ENCODE assay signal across 12 cellular contexts in genomic region chr16:84500531-84500930, GRCh38. TPM values are rescaled to one million over a fixed set of nuclear protein-coding genes. Genes with fewer than 3 reads are reported as not detected.
DNase-seq lines count a peak whose midpoint lies in the region; ATAC-seq and TF ChIP-seq lines count a peak whose summit lies in the region.
"Had no signal": no experiment of that assay in that cellular context is flagged by ENCODE, and none has a peak within 500 bp of the region (broad histone marks: within the 10 kb centered on the region; RNA-seq: fewer than 3 reads in every experiment).

No MANE protein-coding gene starts in this region.

- CTCF ChIA-PET in Caco-2 (lab: Charles Lee) = no interaction called here
- CTCF ChIA-PET in IMR-90 (lab: Yijun Ruan, JAX) = no interaction called here

- peaks cover 44% of the 10 kb centered on the region for H3K36me3 Mint-ChIP-seq in Caco-2 (ENCODE audit: insufficient read depth, unreplicated experiment)

- peak overlapping the region; percentile 16 for H2BK120ac ChIP-seq in IMR-90 (ENCODE audit: low read depth, low read length)

- peak overlapping the region; percentile 89; the same call in 1 of the 2 replicates for H2AK5ac ChIP-seq in IMR-90 (ENCODE audit: low read depth, low read length)

- H2AK9ac ChIP-seq in IMR-90 (replicated peaks; ENCODE audit: low read depth, low read length, poor library complexity) = peak overlapping the region; percentile 73

- BruUV-seq in Caco-2 (replicated peaks; lab: Mats Ljungman, UMichigan) = no TSS peak
- no TSS peak for BruUV-seq in IMR-90 (replicated peaks; lab: Mats Ljungman, UMichigan)

- no peaks in the 10 kb centered on the region for H3K9me3 Mint-ChIP-seq in Caco-2 (ENCODE audit: unreplicated experiment)

- no peak overlapping the region for H3K27ac ChIP-seq in IMR-90 (ENCODE audit: insufficient read depth, low read length)
- H3K27ac ChIP-seq in epithelial cell of prostate = peak overlapping the region; percentile 97
- H3K27ac ChIP-seq: C4-2B had no signal

- TF ChIP-seq RAD21 in IMR-90 (IDR thresholded peaks at IDR 0.05; ENCODE audit: low read length) = no peak

- H3K79me1 ChIP-seq in IMR-90 (ENCODE audit: low read depth in 1 of 2, low read length in 2 of 2) = peaks cover 49 to 94% of the 10 kb centered on the region in 2 experiments

- H2BK5ac ChIP-seq in IMR-90 (ENCODE audit: low read depth, low read length, poor library complexity, severe bottlenecking) = peak overlapping the region; percentile 5

- H3K27me3 Mint-ChIP-seq in Caco-2 (ENCODE audit: insufficient read depth, unreplicated experiment) = no peaks in the 10 kb centered on the region

- H3K4me3 Mint-ChIP-seq in Caco-2 (ENCODE audit: unreplicated experiment) = no peak overlapping the region

- POLR2A ChIA-PET in Caco-2 (lab: Charles Lee) (no interaction called here), IMR-90 (lab: Charles Lee; ENCODE audit: unreplicated experiment) (no interaction called here)

- TF ChIP-seq POLR2A in IMR-90 (IDR thresholded peaks at IDR 0.05; ENCODE audit: low read depth, low read length) = no peak

- in situ Hi-C loops in IMR-90 (cut with MboI; ENCODE audit: low sequenced_read_pairs) = no loop called here

- no peak overlapping the region for H3K56ac ChIP-seq in IMR-90 (ENCODE audit: extremely low read depth, insufficient read depth, low read length)

- H4K91ac ChIP-seq in IMR-90 (ENCODE audit: insufficient read depth, low read depth, low read length) = peak overlapping the region; percentile 13

- no peak for TF ChIP-seq CTCF in Caco-2 (IDR thresholded peaks at IDR 0.05; ENCODE audit: insufficient read depth in 1 of 2, low read depth in 1 of 2, low read length in 1 of 2, severe bottlenecking in 1 of 2, unreplicated experiment in 1 of 2)
- no peak for TF ChIP-seq CTCF in IMR-90 (conservative IDR thresholded peaks at IDR 0.05; ENCODE audit: low read depth, low read length)

- H3K14ac ChIP-seq in IMR-90 (replicated peaks; ENCODE audit: low read depth, low read length) = peak overlapping the region; percentile 5; the same call in 1 of the 2 replicates

- H3K4ac ChIP-seq in IMR-90 (ENCODE audit: low read depth, low read length) = peak overlapping the region; percentile 68

- H4K5ac ChIP-seq in IMR-90 (ENCODE audit: low read depth, low read length) = no peak overlapping the region

- intact Hi-C loops in Caco-2 (cut with micrococcal nuclease; ENCODE audit: unreplicated experiment) (no loop called here), IMR-90 (cut with micrococcal nuclease) (no loop called here), posterior vena cava (cut with DNase I) (no loop called here)

- H3K9me1 ChIP-seq in IMR-90 (ENCODE audit: insufficient read depth, low read length) = peaks cover 36% of the 10 kb centered on the region

- H3K4me1 ChIP-seq in Caco-2 (peaks cover 37% of the 10 kb centered on the region), IMR-90 (ENCODE audit: control insufficient read depth, insufficient read depth, low read length) (peaks cover 16% of the 10 kb centered on the region)

- H4K20me1 ChIP-seq in IMR-90 (ENCODE audit: insufficient read depth, low read length) = peaks cover 14% of the 10 kb centered on the region; the same call in 1 of the 2 replicates

- H3K9me3 ChIP-seq in Caco-2 (no peaks in the 10 kb centered on the region), IMR-90 (ENCODE audit: control insufficient read depth, insufficient read depth, low read length) (no peaks in the 10 kb centered on the region)

- no peak overlapping the region for H3K4me3 ChIP-seq in Caco-2 (ENCODE audit: low read depth, low read length)
- no peak overlapping the region for H3K4me3 ChIP-seq in IMR-90 (ENCODE audit: insufficient read depth, low read depth, low read length)
- H3K4me3 ChIP-seq: K562 had no signal

- peaks cover 32% of the 10 kb centered on the region for H3K4me1 Mint-ChIP-seq in Caco-2 (ENCODE audit: low read depth, unreplicated experiment)

- H3K4me2 ChIP-seq in IMR-90 (ENCODE audit: low read depth, low read length) = no peak overlapping the region

- peak in 1 of 2 experiments; percentile 24 for DNase-seq in Caco-2
- DNase-seq in IMR-90 = no peak
- no peak for DNase-seq in epithelial cell of prostate (ENCODE audit: low read depth, low spot score)
- DNase-seq in posterior vena cava (ENCODE audit: low spot score) = peak; percentile 76
- DNase-seq in NCI-H1417 (lab: John Stamatoyannopoulos, UW) = no peak
- no peak for DNase-seq in NCI-H146 (lab: John Stamatoyannopoulos, UW)
- DNase-seq: NCI-H2081 treated with DMSO at 0.1 percent for 48 hours, NCI-H510A treated with DMSO at 0.1 percent for 48 hours, SIG-M5 had no signal

- H2BK15ac ChIP-seq in IMR-90 (ENCODE audit: low read depth, low read length) = peak overlapping the region; percentile 61; the same call in 1 of the 3 replicates

- H4K8ac ChIP-seq in IMR-90 (ENCODE audit: low read depth in 2 of 2, low read length in 2 of 2) = peak overlapping the region; percentile 63 to 64; a peak in 2 of 4 replicates

- WGBS in IMR-90 (ENCODE audit: extremely low coverage in 2 of 2, insufficient read length in 1 of 2), 2 experiments = 96% methylated on average over 10 of the region's 13 CpGs; no CpG with 5 or more reads in 1 of the 2 experiments

- dilution Hi-C loops in IMR-90 (cut with HindIII; ENCODE audit: low sequenced_read_pairs, unreplicated experiment) = no loop called here

- H3K9ac ChIP-seq in IMR-90 (ENCODE audit: low read depth, low read length) = no peak overlapping the region

- H3K36me3 ChIP-seq in Caco-2 (ENCODE audit: control insufficient read depth, insufficient read depth, low read length) (no peaks in the 10 kb centered on the region), IMR-90 (ENCODE audit: control insufficient read depth, insufficient read depth, low read length) (peaks cover 38% of the 10 kb centered on the region)

- H3K18ac ChIP-seq in IMR-90 (ENCODE audit: low read depth, low read length) = no peak overlapping the region

- no peaks in the 10 kb centered on the region for H3K27me3 ChIP-seq in Caco-2 (replicated peaks; ENCODE audit: control insufficient read depth, insufficient read depth, low read length)
- H3K27me3 ChIP-seq in IMR-90 (ENCODE audit: control insufficient read depth, insufficient read depth, low read length) = no peaks in the 10 kb centered on the region

- H2BK20ac ChIP-seq in IMR-90 (ENCODE audit: low read depth, low read length) = peak overlapping the region; percentile 28; the same call in 1 of the 2 replicates

- peak overlapping the region; percentile 82 for H3K27ac Mint-ChIP-seq in Caco-2 (ENCODE audit: unreplicated experiment)

- no peak overlapping the region for H3K23ac ChIP-seq in IMR-90 (ENCODE audit: low read depth, low read length)

- ATAC-seq in IMR-90 (ENCODE audit: low read depth) (no peak), GM18909 (IDR thresholded peaks at IDR 0.05; ENCODE audit: poor library complexity, unreplicated experiment) (no peak)
- ATAC-seq: K562 had no signal

- no peak overlapping the region for H2AFZ ChIP-seq in IMR-90 (replicated peaks; ENCODE audit: low read length, poor library complexity)

TF ChIP-seq in IMR-90, 13 proteins besides CTCF, POLR2A, EP300 and RAD21:
- TF ChIP-seq NFE2L2 (IDR thresholded peaks at IDR 0.05; ENCODE audit: low read depth, low read length) = no peak
- no peak for TF ChIP-seq CEBPB (IDR thresholded peaks at IDR 0.05; ENCODE audit: low read depth, low read length)
- no peak for TF ChIP-seq FOS (IDR thresholded peaks at IDR 0.05; ENCODE audit: low read depth, low read length)
- no peak for TF ChIP-seq MAZ (IDR thresholded peaks at IDR 0.05; ENCODE audit: borderline replicate concordance, low read depth, low read length)

RNA-seq across cellular contexts. Expression of gene MEAK7, which starts 3.9 kb away (rescaled TPM):
- total RNA-seq in Caco-2 (2022) (30.9 and 32.7 TPM in 2 replicates), IMR-90 (2012; rRNA removed) (27.4 and 27.8 TPM in 2 replicates), posterior vena cava (10 to 100 TPM; 14.0 to 16.7 TPM)
- polyA plus RNA-seq in IMR-90 (2012; rRNA removed) = 36.0 and 39.0 TPM in 2 replicates
- 25.1 and 29.9 TPM in 2 replicates for polyA plus RNA-seq in IMR-90 (2012; cell fraction: cytosol; rRNA removed)
- 31.0 and 35.1 TPM in 2 replicates for polyA plus RNA-seq in IMR-90 (2012; cell fraction: nucleus; rRNA removed; ENCODE audit: low replicate concordance)
